In the genomic region with DNA sequence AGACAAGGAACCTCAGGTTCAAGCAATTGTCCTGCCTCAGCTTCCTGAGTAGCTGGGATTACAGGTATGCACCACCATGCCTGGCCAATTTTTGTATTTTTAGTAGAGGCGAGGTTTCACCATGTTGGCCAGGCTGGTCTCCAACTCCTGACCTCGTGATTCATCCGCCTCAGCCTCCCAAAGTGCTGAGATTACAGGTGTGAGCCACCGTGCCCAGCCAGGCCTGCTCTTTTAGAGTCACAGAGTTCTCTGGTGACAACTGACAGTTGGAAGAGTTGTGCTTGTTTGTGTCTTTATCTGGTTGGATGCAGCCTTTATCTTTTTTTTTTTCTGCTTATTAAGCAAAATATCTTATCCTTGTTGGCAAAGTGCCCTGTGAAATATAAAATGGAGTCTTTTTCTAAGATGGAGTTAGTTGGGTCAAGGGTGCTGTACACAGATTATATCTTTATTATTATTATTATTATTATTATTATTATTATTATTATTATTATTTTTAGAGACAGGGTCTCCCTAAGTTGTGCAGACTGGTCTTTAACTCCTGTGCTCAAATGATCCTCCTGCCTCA, we compare ENCODE assay signal across 2 cellular contexts.
TF ChIP-seq lines count a peak whose summit lies in the region.

No MANE protein-coding gene starts in this region.

TF ChIP-seq in IMR-90, 13 proteins besides CTCF, POLR2A, EP300 and RAD21:
- TF ChIP-seq MAFK (IDR thresholded peaks at IDR 0.05; ENCODE audit: low read depth, low read length): peak; percentile 87

TF ChIP-seq in H1, 55 proteins besides CTCF, POLR2A, EP300 and RAD21:
- peak; percentile 16; the same call in 1 of the 2 replicates for TF ChIP-seq MAFK (IDR thresholded peaks at IDR 0.05; ENCODE audit: low read depth, low read length)
TF ChIP-seq in H1: peak in this region for 1; not testable (repeated sequence) for 54.
